In the genomic region with DNA sequence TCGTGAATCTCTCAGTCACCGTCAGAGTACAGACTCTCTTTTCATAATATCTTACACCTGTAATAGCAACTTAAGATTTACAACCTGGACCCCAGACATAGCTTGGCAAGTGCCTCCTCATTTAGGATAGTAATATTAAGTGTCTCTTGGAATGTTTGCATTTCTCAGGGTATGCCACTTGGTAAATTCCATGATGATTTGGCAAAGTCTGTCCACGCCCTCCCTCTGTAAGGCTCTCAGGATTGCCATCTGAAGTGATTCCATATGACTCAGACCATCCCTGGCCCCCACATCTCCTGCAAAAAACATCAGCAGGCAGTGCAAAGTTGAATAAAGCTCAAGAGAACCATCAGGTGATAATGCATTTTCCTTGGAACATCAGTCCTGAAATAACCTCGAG, we compare ENCODE assay signal across 19 cellular contexts. TPM values are rescaled to one million over a fixed set of nuclear protein-coding genes. Genes with fewer than 3 reads are reported as not detected.
A peak's percentile ranks its signal among the peaks of the same experiment; 100 is the strongest.
DNase-seq lines count a peak whose midpoint lies in the region; ATAC-seq, FAIRE-seq and TF ChIP-seq lines count a peak whose summit lies in the region.
"Had no signal": no experiment of that assay in that cellular context is flagged by ENCODE, and none has a peak within 500 bp of the region (broad histone marks: within the 10 kb centered on the region; RNA-seq: fewer than 3 reads in every experiment).

No MANE protein-coding gene starts in this region.

- H3K36me3 Mint-ChIP-seq in astrocyte (ENCODE audit: low read depth, unreplicated experiment) (no peaks in the 10 kb centered on the region), nephron (ENCODE audit: low read depth) (no peaks in the 10 kb centered on the region)
- H3K36me3 Mint-ChIP-seq in activated T-cell treated with anti-CD3 and anti-CD28 coated beads, Interleukin-2, amount 50 U/mL, for 4 hours (ENCODE audit: insufficient read depth): no peaks in the 10 kb centered on the region
- H3K36me3 Mint-ChIP-seq: activated naive CD4-positive, alpha-beta T cell treated with anti-CD3 and anti-CD28 coated beads, Interleukin-2, amount 50 U/mL, for 72 hours had no signal

- peak overlapping the region; percentile 77 for H3K9ac ChIP-seq in astrocyte (ENCODE audit: low read length)

- H3K36me3 ChIP-seq in right atrium auricular region (no peaks in the 10 kb centered on the region), astrocyte (ENCODE audit: insufficient read depth, low read length) (no peaks in the 10 kb centered on the region), pancreas (no peaks in the 10 kb centered on the region)

- peak overlapping the region; percentile 74 for H3K4me2 ChIP-seq in astrocyte (ENCODE audit: low read length)
- H3K4me2 ChIP-seq: hepatocyte had no signal

- H3K4me3 ChIP-seq in right atrium auricular region (no peak overlapping the region), astrocyte (ENCODE audit: insufficient read depth, low read depth, low read length) (no peak overlapping the region), pancreas (no peak overlapping the region)
- H3K4me3 ChIP-seq: hepatocyte had no signal

- H3K27ac ChIP-seq in right atrium auricular region (peak overlapping the region; percentile 52 to 72), astrocyte (ENCODE audit: low read depth, low read length) (peak overlapping the region; percentile 88), pancreas (peak overlapping the region in 1 of 4 donors; percentile 28)
- H3K27ac ChIP-seq: hepatocyte had no signal

- H3K27me3 ChIP-seq in right atrium auricular region (no peaks in the 10 kb centered on the region), astrocyte (ENCODE audit: insufficient read depth, low read length) (no peaks in the 10 kb centered on the region), pancreas (no peaks in the 10 kb centered on the region)
- H3K27me3 ChIP-seq: hepatocyte had no signal

- intact Hi-C loops in left ventricle myocardium superior (cut with micrococcal nuclease) (no loop called here), pancreas (cut with DNase I) (no loop called here)

- no peaks in the 10 kb centered on the region for H3K9me3 ChIP-seq in right atrium auricular region
- no peaks in the 10 kb centered on the region for H3K9me3 ChIP-seq in astrocyte (ENCODE audit: insufficient read depth, low read depth, low read length)
- no peaks in the 10 kb centered on the region for H3K9me3 ChIP-seq in pancreas

- TF ChIP-seq CTCF in right atrium auricular region (IDR thresholded peaks at IDR 0.05) (no peak), astrocyte (IDR thresholded peaks at IDR 0.05; ENCODE audit: insufficient read depth, low read depth, low read length) (no peak), nephron (IDR thresholded peaks at IDR 0.05; ENCODE audit: unreplicated experiment in 3 of 3) (no peak), pancreas (IDR thresholded peaks at IDR 0.05) (no peak)

- H3K9me3 Mint-ChIP-seq in astrocyte (ENCODE audit: unreplicated experiment) (peaks cover 3% of the 10 kb centered on the region), nephron (no peaks in the 10 kb centered on the region)
- no peaks in the 10 kb centered on the region for H3K9me3 Mint-ChIP-seq in activated T-cell treated with anti-CD3 and anti-CD28 coated beads, Interleukin-2, amount 50 U/mL, for 4 hours
- H3K9me3 Mint-ChIP-seq: H9 had no signal

- no peak for ATAC-seq in left ventricle myocardium superior
- ATAC-seq in activated T-cell treated with anti-CD3 and anti-CD28 coated beads, Interleukin-2, amount 50 U/mL, for 4 hours: no peak
- ATAC-seq in pancreas: no peak
- no peak for ATAC-seq in GM21381 (IDR thresholded peaks at IDR 0.05; ENCODE audit: unreplicated experiment)
- ATAC-seq: activated naive CD4-positive, alpha-beta T cell treated with anti-CD3 and anti-CD28 coated beads, Interleukin-2, amount 50 U/mL, for 72 hours had no signal

- H3K79me2 ChIP-seq in astrocyte (ENCODE audit: insufficient read depth, low read length): no peaks in the 10 kb centered on the region
- H3K79me2 ChIP-seq: hepatocyte had no signal

- WGBS in pancreas, 2 donors: 77 to 82% methylated on average over 4 of the region's 4 CpGs

- no peak overlapping the region for H2AFZ ChIP-seq in astrocyte (ENCODE audit: low read depth, low read length)
- H2AFZ ChIP-seq: hepatocyte had no signal

- H3K4me3 Mint-ChIP-seq in astrocyte (ENCODE audit: unreplicated experiment) (peak overlapping the region; percentile 34), nephron (no peak overlapping the region)
- H3K4me3 Mint-ChIP-seq in activated T-cell treated with anti-CD3 and anti-CD28 coated beads, Interleukin-2, amount 50 U/mL, for 4 hours: no peak overlapping the region
- H3K4me3 Mint-ChIP-seq: H9 had no signal

- H4K20me1 ChIP-seq in astrocyte (ENCODE audit: insufficient read depth, low read length): no peaks in the 10 kb centered on the region

- H3K4me1 Mint-ChIP-seq in astrocyte (ENCODE audit: low read depth, unreplicated experiment): peaks cover 31% of the 10 kb centered on the region
- peaks cover 16% of the 10 kb centered on the region for H3K4me1 Mint-ChIP-seq in nephron
- H3K4me1 Mint-ChIP-seq in activated T-cell treated with anti-CD3 and anti-CD28 coated beads, Interleukin-2, amount 50 U/mL, for 4 hours (ENCODE audit: low read depth): no peaks in the 10 kb centered on the region
- H3K4me1 Mint-ChIP-seq: H9 had no signal

- H3K27ac Mint-ChIP-seq in astrocyte (ENCODE audit: unreplicated experiment): peak overlapping the region; percentile 94
- peak overlapping the region in 2 of 3 experiments; percentile 26 to 41 for H3K27ac Mint-ChIP-seq in nephron
- H3K27ac Mint-ChIP-seq: activated naive CD4-positive, alpha-beta T cell treated with anti-CD3 and anti-CD28 coated beads, Interleukin-2, amount 50 U/mL, for 72 hours had no signal

- H3K27me3 Mint-ChIP-seq in astrocyte (ENCODE audit: low read depth, unreplicated experiment) (no peaks in the 10 kb centered on the region), nephron (ENCODE audit: low read depth) (peaks cover 4% of the 10 kb centered on the region)
- H3K27me3 Mint-ChIP-seq in activated T-cell treated with anti-CD3 and anti-CD28 coated beads, Interleukin-2, amount 50 U/mL, for 4 hours (ENCODE audit: low read depth): no peaks in the 10 kb centered on the region

- H3K4me1 ChIP-seq in right atrium auricular region: peaks cover 0 to 8% of the 10 kb centered on the region in 2 donors
- peaks cover 17% of the 10 kb centered on the region for H3K4me1 ChIP-seq in astrocyte (ENCODE audit: insufficient read depth, low read length)
- H3K4me1 ChIP-seq in pancreas: no peaks in the 10 kb centered on the region

- DNase-seq in right atrium auricular region (ENCODE audit: low spot score) (no peak), left ventricle myocardium superior (no peak), astrocyte (ENCODE audit: low read depth) (peak; percentile 69), pancreas (no peak), NCI-H510A treated with DMSO at 0.1 percent for 48 hours (lab: John Stamatoyannopoulos, UW) (no peak)
- DNase-seq in activated T-cell treated with anti-CD3 and anti-CD28 coated beads, Interleukin-2, amount 50 U/mL, for 4 hours: no peak
- DNase-seq: activated CD4-positive, CD25-positive, alpha-beta regulatory T cell treated with anti-CD3 and anti-CD28 coated beads, Interleukin-2, amount 50 U/mL, for 72 hours; activated CD8-positive, alpha-beta memory T cell treated with anti-CD3 and anti-CD28 coated beads, Interleukin-2, amount 50 U/mL, for 4 hours; H9; KBM-7; NCI-H1694; NCI-H526 treated with DMSO at 0.1 percent for 48 hours; trophoblast cell had no signal

- FAIRE-seq in astrocyte (lab: Jason Lieb, UNC) (no peak), pancreas (lab: Jason Lieb, UNC) (no peak)
- FAIRE-seq: A204.1 had no signal

RNA-seq across cellular contexts. Expression of a gene that starts 27.0 kb away (rescaled TPM):
- 1 to 10 TPM in 1 of 2 donors, under 1 TPM in 1; 0.63 to 3.0 TPM for total RNA-seq in right atrium auricular region
- 1.1 TPM for total RNA-seq in left ventricle myocardium superior
- 5.3 and 11.8 TPM in 2 replicates for total RNA-seq in astrocyte
- total RNA-seq in activated T-cell treated with anti-CD3 and anti-CD28 coated beads, Interleukin-2, amount 50 U/mL, for 4 hours: under 1 TPM; 0.05 to 0.35 (median 0.18) TPM
- 10 to 100 TPM in 1 of 6 donors, 1 to 10 TPM in 5; 1.1 to 11.1 (median 3.6) TPM for total RNA-seq in pancreas
- under 1 TPM; 0.38 to 0.96 TPM for polyA plus RNA-seq in pancreas
- total RNA-seq: activated naive CD4-positive, alpha-beta T cell treated with anti-CD3 and anti-CD28 coated beads, Interleukin-2, amount 50 U/mL, for 72 hours; T-helper 2 cell treated with Interferon-gamma antibody and Interleukin-4, amounts not matched to agents 100 ng/mL and 5 ng/mL, for 36 hours had no signal
